16 cellular contexts compared by ENCODE assay signal in genomic region chr17:2106308-2106707, GRCh38. TPM values are rescaled to one million over a fixed set of nuclear protein-coding genes. Genes with fewer than 3 reads are reported as not detected.
DNase-seq lines count a peak whose midpoint lies in the region; ATAC-seq and TF ChIP-seq lines count a peak whose summit lies in the region.
"Had no signal": no experiment of that assay in that cellular context is flagged by ENCODE, and none has a peak within 500 bp of the region (broad histone marks: within the 10 kb centered on the region; RNA-seq: fewer than 3 reads in every experiment).

No MANE protein-coding gene starts in this region.

- H3K36me3 Mint-ChIP-seq in activated naive CD4-positive, alpha-beta T cell treated with anti-CD3 and anti-CD28 coated beads, Interleukin-2, amount 50 U/mL, for 24 hours, result peaks cover 6% of the 10 kb centered on the region
- H3K36me3 Mint-ChIP-seq in activated naive CD4-positive, alpha-beta T cell treated with anti-CD3 and anti-CD28 coated beads, Interleukin-2, amount 50 U/mL, for 72 hours, result peaks cover 0 to 23% of the 10 kb centered on the region in 2 donors
- H3K36me3 Mint-ChIP-seq in nephron progenitor cell (ENCODE audit: low read depth), result peaks cover 11% of the 10 kb centered on the region
- peaks cover 27% of the 10 kb centered on the region for H3K36me3 Mint-ChIP-seq in T-helper 2 cell treated with Interferon-gamma antibody and Interleukin-4, amounts not matched to agents 5 μg/mL and 100 μg/mL, for 36 hours (ENCODE audit: low read depth)

- H3K4me1 Mint-ChIP-seq in activated naive CD4-positive, alpha-beta T cell treated with anti-CD3 and anti-CD28 coated beads, Interleukin-2, amount 50 U/mL, for 24 hours, result peaks cover 21% of the 10 kb centered on the region
- peaks cover 26% of the 10 kb centered on the region for H3K4me1 Mint-ChIP-seq in nephron progenitor cell
- H3K4me1 Mint-ChIP-seq in T-helper 2 cell treated with Interferon-gamma antibody and Interleukin-4, amounts not matched to agents 5 μg/mL and 100 μg/mL, for 36 hours (ENCODE audit: low read depth), result peaks cover 39% of the 10 kb centered on the region

- no peak for DNase-seq in activated naive CD4-positive, alpha-beta T cell treated with anti-CD3 and anti-CD28 coated beads, Interleukin-2, amount 50 U/mL, for 72 hours (ENCODE audit: low spot score in 2 of 2)
- no peak for DNase-seq in heart right ventricle
- no peak for DNase-seq in nephron progenitor cell
- DNase-seq in tibial nerve (ENCODE audit: low spot score in 2 of 2), result no peak
- DNase-seq in NCI-H2081 (lab: John Stamatoyannopoulos, UW), result no peak
- no peak for DNase-seq in upper lobe of right lung
- DNase-seq in T-helper 2 cell treated with Interferon-gamma antibody and Interleukin-4, amounts not matched to agents 5 μg/mL and 100 μg/mL, for 36 hours (ENCODE audit: low spot score), result no peak
- DNase-seq: activated CD4-positive, CD25-positive, alpha-beta regulatory T cell; amygdala; Calu3; H7; KBM-7; kidney glomerular epithelial cell; NCI-H1048; stimulated activated CD4-positive, alpha-beta T cell treated with anti-CD3 and anti-CD28 coated beads, Interleukin-4, amount 100 ng/mL, for 24 hours had no signal

- H3K9me3 ChIP-seq in heart right ventricle (no peaks in the 10 kb centered on the region), tibial nerve (no peaks in the 10 kb centered on the region), upper lobe of right lung (no peaks in the 10 kb centered on the region)

- H3K4me1 ChIP-seq in heart right ventricle, result peaks cover 17 to 52% (median 35%) of the 10 kb centered on the region in 9 donors
- peaks cover 0 to 38% (median 7%) of the 10 kb centered on the region in 4 donors for H3K4me1 ChIP-seq in tibial nerve
- H3K4me1 ChIP-seq in upper lobe of right lung, result peaks cover 19% of the 10 kb centered on the region

- H3K27ac Mint-ChIP-seq in activated naive CD4-positive, alpha-beta T cell treated with anti-CD3 and anti-CD28 coated beads, Interleukin-2, amount 50 U/mL, for 24 hours, result peak overlapping the region; percentile 59
- H3K27ac Mint-ChIP-seq in activated naive CD4-positive, alpha-beta T cell treated with anti-CD3 and anti-CD28 coated beads, Interleukin-2, amount 50 U/mL, for 72 hours, result peak overlapping the region in 1 of 2 donors; percentile 48
- peak overlapping the region; percentile 70 for H3K27ac Mint-ChIP-seq in nephron progenitor cell
- H3K27ac Mint-ChIP-seq in T-helper 2 cell treated with Interferon-gamma antibody and Interleukin-4, amounts not matched to agents 5 μg/mL and 100 μg/mL, for 36 hours, result no peak overlapping the region

- H3K4me3 ChIP-seq in heart right ventricle (no peak overlapping the region), tibial nerve (no peak overlapping the region), upper lobe of right lung (no peak overlapping the region)

- no peak for TF ChIP-seq POLR2A in tibial nerve (IDR thresholded peaks at IDR 0.05)

- no peaks in the 10 kb centered on the region for H3K27me3 Mint-ChIP-seq in activated naive CD4-positive, alpha-beta T cell treated with anti-CD3 and anti-CD28 coated beads, Interleukin-2, amount 50 U/mL, for 24 hours
- H3K27me3 Mint-ChIP-seq in nephron progenitor cell (ENCODE audit: low read depth, poor library complexity), result peaks cover 4% of the 10 kb centered on the region
- no peaks in the 10 kb centered on the region for H3K27me3 Mint-ChIP-seq in T-helper 2 cell treated with Interferon-gamma antibody and Interleukin-4, amounts not matched to agents 5 μg/mL and 100 μg/mL, for 36 hours (ENCODE audit: low read depth)

- H3K36me3 ChIP-seq in heart right ventricle (no peaks in the 10 kb centered on the region), tibial nerve (peaks cover 0 to under 1% (median 0%) of the 10 kb centered on the region in 3 donors), upper lobe of right lung (no peaks in the 10 kb centered on the region)

- TF ChIP-seq CTCF in heart right ventricle (IDR thresholded peaks at IDR 0.05), result no peak
- no peak for TF ChIP-seq CTCF in nephron progenitor cell (IDR thresholded peaks at IDR 0.05)
- no peak for TF ChIP-seq CTCF in tibial nerve (IDR thresholded peaks at IDR 0.05)
- no peak for TF ChIP-seq CTCF in upper lobe of right lung (IDR thresholded peaks at IDR 0.05)

- no peaks in the 10 kb centered on the region for H3K27me3 ChIP-seq in heart right ventricle
- H3K27me3 ChIP-seq in tibial nerve, result no peaks in the 10 kb centered on the region
- no peaks in the 10 kb centered on the region for H3K27me3 ChIP-seq in upper lobe of right lung

- H3K27ac ChIP-seq in heart right ventricle, result peak overlapping the region in 9 of 10 donors; percentile 31 to 83 (median 57)
- peak overlapping the region in 3 of 4 donors; percentile 5 to 60 (median 13) for H3K27ac ChIP-seq in tibial nerve
- no peak overlapping the region for H3K27ac ChIP-seq in upper lobe of right lung

- H3K9me3 Mint-ChIP-seq in activated naive CD4-positive, alpha-beta T cell treated with anti-CD3 and anti-CD28 coated beads, Interleukin-2, amount 50 U/mL, for 24 hours, result no peaks in the 10 kb centered on the region
- H3K9me3 Mint-ChIP-seq in activated naive CD4-positive, alpha-beta T cell treated with anti-CD3 and anti-CD28 coated beads, Interleukin-2, amount 50 U/mL, for 72 hours, result no peaks in the 10 kb centered on the region
- H3K9me3 Mint-ChIP-seq in nephron progenitor cell, result no peaks in the 10 kb centered on the region
- no peaks in the 10 kb centered on the region for H3K9me3 Mint-ChIP-seq in T-helper 2 cell treated with Interferon-gamma antibody and Interleukin-4, amounts not matched to agents 5 μg/mL and 100 μg/mL, for 36 hours

- ATAC-seq in activated naive CD4-positive, alpha-beta T cell treated with anti-CD3 and anti-CD28 coated beads, Interleukin-2, amount 50 U/mL, for 72 hours, result no peak
- ATAC-seq in heart right ventricle (peak; percentile 33 to 65 (median 48)), upper lobe of right lung (no peak)

- TF ChIP-seq EP300 in tibial nerve (IDR thresholded peaks at IDR 0.05), result no peak

- WGBS in heart right ventricle, 2 donors, result 7 to 11% methylated on average over 4 of the region's 4 CpGs
- 22% methylated on average over 4 of the region's 4 CpGs for WGBS in tibial nerve, 2 donors

- H3K4me3 Mint-ChIP-seq in activated naive CD4-positive, alpha-beta T cell treated with anti-CD3 and anti-CD28 coated beads, Interleukin-2, amount 50 U/mL, for 24 hours, result no peak overlapping the region
- no peak overlapping the region for H3K4me3 Mint-ChIP-seq in nephron progenitor cell
- no peak overlapping the region for H3K4me3 Mint-ChIP-seq in T-helper 2 cell treated with Interferon-gamma antibody and Interleukin-4, amounts not matched to agents 5 μg/mL and 100 μg/mL, for 36 hours

- intact Hi-C loops in heart right ventricle (cut with DNase I), result loop anchor here in 2 of 10 donors (1.0 to 5.0 kb wide), 2 partner anchors 41 to 71 kb away; no protein-coding TSS in a partner anchor
- intact Hi-C loops in upper lobe of right lung (cut with DNase I), result no loop called here

RNA-seq across cellular contexts. Expression of gene HIC1, which starts 51.4 kb away (rescaled TPM):
- total RNA-seq in activated naive CD4-positive, alpha-beta T cell treated with anti-CD3 and anti-CD28 coated beads, Interleukin-2, amount 50 U/mL, for 72 hours, result 10 to 100 TPM; 36.8 to 41.8 TPM
- total RNA-seq in heart right ventricle (10 to 100 TPM in 7 of 10 donors, 1 to 10 TPM in 3; 3.5 to 37.5 (median 12.1) TPM), tibial nerve (10 to 100 TPM; 27.6 to 64.7 (median 50.0) TPM), upper lobe of right lung (20.8 TPM)
- polyA plus RNA-seq in heart right ventricle, result 10 to 100 TPM in 1 of 2 donors, 1 to 10 TPM in 1; 8.3 to 14.3 TPM

Comparison
In these comparisons a context has a peak if more than half of its experiments do, and no peak if none do; other contexts are left out.
1. ATAC-seq: peak in heart right ventricle (8 of 8); none in activated naive CD4-positive, alpha-beta T cell treated with anti-CD3 and anti-CD28 coated beads, Interleukin-2, amount 50 U/mL, for 72 hours (0 of 2) and upper lobe of right lung (single experiment).